In genomic region chr3:20646425-20646824, GRCh38 we compare ENCODE assay signal across 29 cellular contexts.
"Had no signal": no experiment of that assay in that cellular context is flagged by ENCODE, and none has a peak within 500 bp of the region (broad histone marks: within the 10 kb centered on the region; RNA-seq: fewer than 3 reads in every experiment).

No MANE protein-coding gene starts in this region.

- H3K4me1 ChIP-seq: SJSA1 had no signal

- H3K4me3 ChIP-seq: SJSA1 had no signal

- DNase-seq: activated B cell treated with CpG ODN at 0.5 μM for 24 hours; activated CD4-positive, alpha-beta memory T cell treated with anti-CD3 and anti-CD28 coated beads for 36 hours; activated CD4-positive, alpha-beta T cell treated with anti-CD3 and anti-CD28 coated beads for 4 hours; activated CD4-positive, alpha-beta T cell treated with anti-CD3 and anti-CD28 coated beads, Interleukin-2, amount 50 U/mL, for 1 hour; activated CD4-positive, CD25-positive, alpha-beta regulatory T cell treated with anti-CD3 and anti-CD28 coated beads, Interleukin-2, amount 50 U/mL, for 72 hours; activated CD8-positive, alpha-beta memory T cell treated with anti-CD3 and anti-CD28 coated beads, Interleukin-2, amount 50 U/mL, for 4 hours; activated gamma-delta T cell treated with Interleukin-2 at 50 U/mL for 16 hours; activated naive CD4-positive, alpha-beta T cell treated with anti-CD3 and anti-CD28 coated beads for 36 hours; activated T-cell treated with anti-CD3 and anti-CD28 coated beads for 4 hours; activated T-cell treated with anti-CD3 and anti-CD28 coated beads, Interleukin-2, amount 50 U/mL, for 4 hours; anterior cingulate cortex; caudate nucleus; cerebellar nuclear complex; NCI-H1105; NCI-H1417 treated with DMSO at 0.1 percent for 48 hours; NCI-H187 treated with DMSO at 0.1 percent for 48 hours; NCI-H2081; NCI-H2171 treated with DMSO at 0.1 percent for 48 hours; NCI-H2227 treated with DMSO at 0.1 percent for 48 hours; NCI-H446; NCI-H510A treated with DMSO at 0.1 percent for 48 hours; RPMI8226; SHP77 treated with DMSO at 0.1 percent for 48 hours; SW 1271; T-helper 1 cell; T-helper 2 cell; T-helper 9 cell had no signal

- H3K27ac ChIP-seq: SJSA1, VCaP had no signal

- H3K36me3 ChIP-seq: SJSA1 had no signal

- H3K9me3 ChIP-seq: SJSA1 had no signal

- H3K27me3 ChIP-seq: SJSA1 had no signal
